13 cellular contexts compared by ENCODE assay signal in genomic region chr3:188157407-188157806, GRCh38. TPM values are rescaled to one million over a fixed set of nuclear protein-coding genes. Genes with fewer than 3 reads are reported as not detected.
DNase-seq lines count a peak whose midpoint lies in the region; ATAC-seq, FAIRE-seq and TF ChIP-seq lines count a peak whose summit lies in the region.
"Had no signal": no experiment of that assay in that cellular context is flagged by ENCODE, and none has a peak within 500 bp of the region (broad histone marks: within the 10 kb centered on the region; RNA-seq: fewer than 3 reads in every experiment).

No MANE protein-coding gene starts in this region.

- H3K27ac Mint-ChIP-seq in activated naive CD8-positive, alpha-beta T cell treated with anti-CD3 and anti-CD28 coated beads, Interleukin-2, amount 50 U/mL, for 24 hours = peak overlapping the region; percentile 3
- peak overlapping the region; percentile 7 for H3K27ac Mint-ChIP-seq in type B pancreatic cell

- TF ChIP-seq CTCF in left ventricle myocardium inferior (IDR thresholded peaks at IDR 0.05; ENCODE audit: borderline replicate concordance) (no peak), type B pancreatic cell (conservative IDR thresholded peaks at IDR 0.05) (no peak), foreskin fibroblast (IDR thresholded peaks at IDR 0.05; ENCODE audit: low read depth, low read length) (no peak), D721Med (IDR thresholded peaks at IDR 0.05; ENCODE audit: insufficient read depth, missing control alignments) (no peak)

- H3K27me3 ChIP-seq in left ventricle myocardium inferior (ENCODE audit: low read depth) (no peaks in the 10 kb centered on the region), muscle layer of colon (ENCODE audit: control insufficient read depth in 1 of 2, insufficient read depth in 2 of 2, low read length in 2 of 2) (no peaks in the 10 kb centered on the region)
- H3K27me3 ChIP-seq: BLaER1 had no signal

- no peak overlapping the region for H3K4me3 Mint-ChIP-seq in activated naive CD8-positive, alpha-beta T cell treated with anti-CD3 and anti-CD28 coated beads, Interleukin-2, amount 50 U/mL, for 24 hours
- peak overlapping the region; percentile 15 for H3K4me3 Mint-ChIP-seq in type B pancreatic cell

- H3K9me3 Mint-ChIP-seq in activated naive CD8-positive, alpha-beta T cell treated with anti-CD3 and anti-CD28 coated beads, Interleukin-2, amount 50 U/mL, for 24 hours = no peaks in the 10 kb centered on the region
- H3K9me3 Mint-ChIP-seq in type B pancreatic cell = no peaks in the 10 kb centered on the region

- DNase-seq in left ventricle myocardium inferior (no peak), Right ventricle myocardium superior (no peak), type B pancreatic cell (ENCODE audit: extremely low spot score, unreplicated experiment) (no peak), foreskin fibroblast (no peak), D721Med (ENCODE audit: insufficient read length, low spot score) (no peak)
- no peak for DNase-seq in activated naive CD8-positive, alpha-beta T cell treated with anti-CD3 and anti-CD28 coated beads, Interleukin-2, amount 50 U/mL, for 24 hours
- DNase-seq: activated gamma-delta T cell; central memory CD4-positive, alpha-beta T cell; NCI-H1092 treated with DMSO at 0.1 percent for 48 hours; NCI-H446 had no signal

- ATAC-seq in Right ventricle myocardium superior (ENCODE audit: poor library complexity) (no peak), HG02981 (IDR thresholded peaks at IDR 0.05; ENCODE audit: unreplicated experiment) (no peak)
- no peak for ATAC-seq in activated naive CD8-positive, alpha-beta T cell treated with anti-CD3 and anti-CD28 coated beads, Interleukin-2, amount 50 U/mL, for 24 hours

- H3K9me3 ChIP-seq in left ventricle myocardium inferior (replicated peaks) = no peaks in the 10 kb centered on the region
- no peaks in the 10 kb centered on the region for H3K9me3 ChIP-seq in muscle layer of colon (ENCODE audit: low read length)
- H3K9me3 ChIP-seq: BLaER1 had no signal

- H3K4me1 Mint-ChIP-seq in activated naive CD8-positive, alpha-beta T cell treated with anti-CD3 and anti-CD28 coated beads, Interleukin-2, amount 50 U/mL, for 24 hours = peaks cover 64% of the 10 kb centered on the region
- H3K4me1 Mint-ChIP-seq in type B pancreatic cell (ENCODE audit: unreplicated experiment) = peaks cover 62% of the 10 kb centered on the region

- H3K9ac ChIP-seq in muscle layer of colon (ENCODE audit: low read length) = peak overlapping the region; percentile 15
- H3K9ac ChIP-seq: BLaER1 had no signal

- H3K27ac ChIP-seq in left ventricle myocardium inferior (replicated peaks) = peak overlapping the region; percentile 98
- H3K27ac ChIP-seq in muscle layer of colon (ENCODE audit: low read depth, low read length) = peak overlapping the region; percentile 75
- H3K27ac ChIP-seq: BLaER1 had no signal

- no peak for FAIRE-seq in D721Med (lab: Jason Lieb, UNC)

- no peaks in the 10 kb centered on the region for H3K36me3 ChIP-seq in left ventricle myocardium inferior
- H3K36me3 ChIP-seq in muscle layer of colon (ENCODE audit: insufficient read depth, low read length) = no peaks in the 10 kb centered on the region

- H3K4me3 ChIP-seq in left ventricle myocardium inferior = peak overlapping the region; percentile 10
- H3K4me3 ChIP-seq in muscle layer of colon (ENCODE audit: low read depth in 1 of 2, low read length in 2 of 2) = peak overlapping the region in 1 of 2 donors; percentile 15
- no peak overlapping the region for H3K4me3 ChIP-seq in foreskin fibroblast (ENCODE audit: low read depth in 1 of 2, low read length in 2 of 2)
- H3K4me3 ChIP-seq: BLaER1 had no signal

- intact Hi-C loops in left ventricle myocardium inferior (cut with micrococcal nuclease) = loop anchor here (10.0 kb wide), 2 partner anchors 413 to 797 kb away; partner anchors contain the start of gene BCL6
- intact Hi-C loops in Right ventricle myocardium superior (cut with DNase I) = loop anchor here (5.0 to 10.0 kb wide), 4 partner anchors 103 to 787 kb away; no protein-coding TSS in a partner anchor

- no peaks in the 10 kb centered on the region for H3K27me3 Mint-ChIP-seq in activated naive CD8-positive, alpha-beta T cell treated with anti-CD3 and anti-CD28 coated beads, Interleukin-2, amount 50 U/mL, for 24 hours
- no peaks in the 10 kb centered on the region for H3K27me3 Mint-ChIP-seq in type B pancreatic cell

- H3K4me1 ChIP-seq in left ventricle myocardium inferior (peaks cover 100% of the 10 kb centered on the region), muscle layer of colon (ENCODE audit: insufficient read depth, low read length) (peaks cover 65% of the 10 kb centered on the region)

- H3K36me3 Mint-ChIP-seq in activated naive CD8-positive, alpha-beta T cell treated with anti-CD3 and anti-CD28 coated beads, Interleukin-2, amount 50 U/mL, for 24 hours (ENCODE audit: low read depth) = peaks cover 6% of the 10 kb centered on the region
- H3K36me3 Mint-ChIP-seq in type B pancreatic cell = peaks cover 23% of the 10 kb centered on the region

RNA-seq across cellular contexts. Expression of gene LPP, which starts 3.5 kb away (rescaled TPM):
- total RNA-seq in left ventricle myocardium inferior (97.4 TPM), Right ventricle myocardium superior (92.9 TPM), type B pancreatic cell (ENCODE audit: low replicate concordance) (96.7 and 112 TPM in 2 replicates)
